31 cellular contexts compared by ENCODE assay signal in genomic region chr18:64294967-64295366, GRCh38.
"Had no signal": no experiment of that assay in that cellular context is flagged by ENCODE, and none has a peak within 500 bp of the region (broad histone marks: within the 10 kb centered on the region; RNA-seq: fewer than 3 reads in every experiment).

No MANE protein-coding gene starts in this region.

- H3K36me3 ChIP-seq: brain microvascular endothelial cell had no signal

- ATAC-seq: activated CD4-positive, alpha-beta T cell treated with anti-CD3 and anti-CD28 coated beads for 36 hours; activated T-cell treated with anti-CD3 and anti-CD28 coated beads, Interleukin-2, amount 50 U/mL, for 4 hours; activated T-helper 17 cell treated with anti-CD3 and anti-CD28 coated beads, Interleukin-2, amount 50 U/mL, for 72 hours; esophagus mucosa had no signal

- H3K4me3 ChIP-seq: coronary artery, dorsolateral prefrontal cortex had no signal

- DNase-seq: activated CD4-positive, alpha-beta memory T cell treated with anti-CD3 and anti-CD28 coated beads, Interleukin-2, amount 10 ng/mL, durations not matched to agents 7 days and 5 days; activated CD4-positive, alpha-beta T cell treated with anti-CD3 and anti-CD28 coated beads for 36 hours; activated CD4-positive, alpha-beta T cell treated with anti-CD3 and anti-CD28 coated beads, Interleukin-2, amount 10 ng/mL, durations not matched to agents 24 days and 14 days; activated CD4-positive, alpha-beta T cell treated with anti-CD3 and anti-CD28 coated beads, Interleukin-2, amount 50 U/mL, for 4 hours; activated CD4-positive, CD25-positive, alpha-beta regulatory T cell; activated CD4-positive, CD25-positive, alpha-beta regulatory T cell treated with anti-CD3 and anti-CD28 coated beads, Interleukin-2, amount 50 U/mL, for 72 hours; activated CD8-positive, alpha-beta memory T cell treated with anti-CD3 and anti-CD28 coated beads for 24 hours; activated effector memory CD4-positive, alpha-beta T cell treated with Interleukin-2 at 50 U/mL for 16 hours; activated gamma-delta T cell treated with Interleukin-2 at 50 U/mL for 16 hours; activated naive CD4-positive, alpha-beta T cell treated with anti-CD3 and anti-CD28 coated beads, Interleukin-2, amount 50 U/mL, for 16 hours; activated naive CD4-positive, alpha-beta T cell treated with Interleukin-2 at 50 U/mL for 16 hours; activated T-cell treated with anti-CD3 and anti-CD28 coated beads, Interleukin-2, amount 50 U/mL, for 4 hours; amniotic stem cell; anterior cingulate cortex; brain microvascular endothelial cell; dorsolateral prefrontal cortex; effector memory CD4-positive, alpha-beta T cell; endodermal cell; foreskin fibroblast; head of caudate nucleus; T-helper 9 cell had no signal

- H3K4me1 Mint-ChIP-seq: activated CD4-positive, alpha-beta memory T cell treated with anti-CD3 and anti-CD28 coated beads, Interleukin-2, amount 10 ng/mL, durations not matched to agents 7 days and 5 days; activated CD4-positive, alpha-beta T cell treated with anti-CD3 and anti-CD28 coated beads for 36 hours; activated CD4-positive, alpha-beta T cell treated with anti-CD3 and anti-CD28 coated beads, Interleukin-2, amount 10 ng/mL, durations not matched to agents 24 days and 14 days; activated T-helper 17 cell treated with anti-CD3 and anti-CD28 coated beads, Interleukin-2, amount 50 U/mL, for 72 hours; central memory CD8-positive, alpha-beta T cell; endodermal cell had no signal

- H3K9me3 Mint-ChIP-seq: activated CD4-positive, alpha-beta memory T cell treated with anti-CD3 and anti-CD28 coated beads, Interleukin-2, amount 10 ng/mL, durations not matched to agents 7 days and 5 days; activated CD4-positive, alpha-beta T cell treated with anti-CD3 and anti-CD28 coated beads, Interleukin-2, amount 10 ng/mL, durations not matched to agents 24 days and 14 days; activated T-cell treated with anti-CD3 and anti-CD28 coated beads, Interleukin-2, amount 50 U/mL, for 4 hours; activated T-helper 17 cell treated with anti-CD3 and anti-CD28 coated beads, Interleukin-2, amount 50 U/mL, for 72 hours; central memory CD8-positive, alpha-beta T cell; dendritic cell treated with granulocyte-macrophage colony-stimulating factor and Interleukin-4, amounts not matched to agents 40 ng/mL and 50 ng/mL, for 4 days; endodermal cell; T-helper 1 cell treated with Interleukin-12 subunit alpha and Interleukin-12 subunit beta and Interleukin-4 antibody, amounts not matched to agents 30 μg/mL and 1 μg/mL, for 36 hours had no signal

- H3K4me3 Mint-ChIP-seq: activated CD4-positive, alpha-beta memory T cell treated with anti-CD3 and anti-CD28 coated beads, Interleukin-2, amount 10 ng/mL, durations not matched to agents 7 days and 5 days; activated CD4-positive, alpha-beta T cell treated with anti-CD3 and anti-CD28 coated beads for 36 hours; activated CD4-positive, alpha-beta T cell treated with anti-CD3 and anti-CD28 coated beads, Interleukin-2, amount 10 ng/mL, durations not matched to agents 24 days and 14 days; activated naive CD8-positive, alpha-beta T cell; activated T-cell treated with anti-CD3 and anti-CD28 coated beads, Interleukin-2, amount 50 U/mL, for 4 hours; activated T-helper 17 cell treated with anti-CD3 and anti-CD28 coated beads, Interleukin-2, amount 50 U/mL, for 72 hours; central memory CD8-positive, alpha-beta T cell; dendritic cell treated with granulocyte-macrophage colony-stimulating factor and Interleukin-4, amounts not matched to agents 40 ng/mL and 50 ng/mL, for 4 days; endodermal cell; T-helper 1 cell treated with Interleukin-12 subunit alpha and Interleukin-12 subunit beta and Interleukin-4 antibody, amounts not matched to agents 30 μg/mL and 1 μg/mL, for 36 hours had no signal

- H3K36me3 Mint-ChIP-seq: activated naive CD8-positive, alpha-beta T cell had no signal

- FAIRE-seq: astrocyte, bronchial epithelial cell, frontal cortex had no signal

- H3K27me3 ChIP-seq: brain microvascular endothelial cell had no signal

- H3K27ac ChIP-seq: brain microvascular endothelial cell, coronary artery, dorsolateral prefrontal cortex had no signal

- H3K27me3 Mint-ChIP-seq: activated CD4-positive, alpha-beta memory T cell treated with anti-CD3 and anti-CD28 coated beads, Interleukin-2, amount 10 ng/mL, durations not matched to agents 7 days and 5 days; activated CD4-positive, alpha-beta T cell treated with anti-CD3 and anti-CD28 coated beads for 36 hours; activated CD4-positive, alpha-beta T cell treated with anti-CD3 and anti-CD28 coated beads, Interleukin-2, amount 10 ng/mL, durations not matched to agents 24 days and 14 days; activated naive CD8-positive, alpha-beta T cell; activated T-helper 17 cell treated with anti-CD3 and anti-CD28 coated beads, Interleukin-2, amount 50 U/mL, for 72 hours; central memory CD8-positive, alpha-beta T cell; dendritic cell treated with granulocyte-macrophage colony-stimulating factor and Interleukin-4, amounts not matched to agents 40 ng/mL and 50 ng/mL, for 4 days had no signal

- H3K27ac Mint-ChIP-seq: activated CD4-positive, alpha-beta memory T cell treated with anti-CD3 and anti-CD28 coated beads, Interleukin-2, amount 10 ng/mL, durations not matched to agents 7 days and 5 days; activated CD4-positive, alpha-beta T cell treated with anti-CD3 and anti-CD28 coated beads for 36 hours; activated CD4-positive, alpha-beta T cell treated with anti-CD3 and anti-CD28 coated beads, Interleukin-2, amount 10 ng/mL, durations not matched to agents 24 days and 14 days; activated naive CD8-positive, alpha-beta T cell; activated T-helper 17 cell treated with anti-CD3 and anti-CD28 coated beads, Interleukin-2, amount 50 U/mL, for 72 hours; dendritic cell treated with granulocyte-macrophage colony-stimulating factor and Interleukin-4, amounts not matched to agents 40 ng/mL and 50 ng/mL, for 4 days; endodermal cell; T-helper 1 cell treated with Interleukin-12 subunit alpha and Interleukin-12 subunit beta and Interleukin-4 antibody, amounts not matched to agents 30 μg/mL and 1 μg/mL, for 36 hours had no signal
